19 cellular contexts compared by ENCODE assay signal in the genomic region with DNA sequence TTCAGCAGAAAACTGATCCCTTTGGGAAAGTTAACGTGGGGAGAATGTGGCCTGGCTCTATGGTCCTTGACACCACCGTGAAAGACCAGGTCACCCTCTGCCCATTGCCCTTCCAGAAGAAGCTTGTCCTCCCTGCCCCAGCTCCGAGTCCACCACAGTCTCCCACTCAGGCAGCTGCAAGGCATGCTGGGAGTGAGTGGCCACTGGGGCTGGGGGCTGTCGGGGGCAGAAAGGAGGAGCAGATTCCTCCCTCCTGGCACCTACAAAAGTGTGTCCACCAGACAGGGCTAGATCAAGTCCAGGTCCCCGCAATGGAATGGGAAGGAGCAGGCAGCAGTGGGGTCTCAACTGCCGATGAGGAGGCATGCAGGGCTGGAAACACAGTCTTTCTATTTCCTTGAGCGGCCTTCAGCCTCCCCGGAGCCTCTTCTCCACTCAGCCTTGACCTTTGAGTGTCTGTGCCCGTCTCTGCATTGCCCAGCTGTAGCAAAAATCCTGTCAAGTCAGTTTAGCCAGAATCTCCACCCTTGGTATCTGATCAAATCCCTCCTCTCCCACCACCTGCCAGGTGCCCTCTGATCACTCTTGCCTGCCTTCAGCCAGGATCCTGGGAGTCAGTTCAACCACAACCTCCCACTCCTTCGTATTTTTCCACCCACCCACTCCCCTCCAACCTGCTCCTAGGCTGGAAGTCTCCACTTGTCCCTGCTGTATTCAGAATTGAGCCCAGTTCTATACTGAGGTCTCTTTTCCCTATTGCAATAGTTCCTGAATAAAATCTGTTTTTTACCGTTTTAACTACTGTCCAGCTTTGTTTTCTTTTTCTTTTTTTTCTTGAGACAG. TPM values are rescaled to one million over a fixed set of nuclear protein-coding genes. Genes with fewer than 3 reads are reported as not detected.
DNase-seq lines count a peak whose midpoint lies in the region; ATAC-seq and TF ChIP-seq lines count a peak whose summit lies in the region.
"Had no signal": no experiment of that assay in that cellular context is flagged by ENCODE, and none has a peak within 500 bp of the region (broad histone marks: within the 10 kb centered on the region; RNA-seq: fewer than 3 reads in every experiment).

No MANE protein-coding gene starts in this region.

- H3K4me3 ChIP-seq in Panc1 (ENCODE audit: low read depth in 2 of 2, low read length in 2 of 2), result no peak overlapping the region
- H3K4me3 ChIP-seq: MG63, SJCRH30 had no signal

- CTCF ChIA-PET in Panc1 (lab: Charles Lee), result interaction anchor here (0.6 kb wide), 2 partner anchors 32 to 301 kb away, joined by 3 to 7 read pairs; no protein-coding TSS in a partner anchor
- CTCF ChIA-PET in activated CD8-positive, alpha-beta T cell treated with anti-CD3 and anti-CD28 coated beads for 36 hours (lab: Charles Lee), result interaction anchor here (1.0 kb wide), 1 partner anchor 40 kb away, joined by 3 read pairs; the partner anchor contains the start of gene INTS15

- no peaks in the 10 kb centered on the region for H3K9me3 ChIP-seq in Panc1 (ENCODE audit: control insufficient read depth, insufficient read depth, low read depth, low read length)
- H3K9me3 ChIP-seq: MG63, SJCRH30 had no signal

- BruUV-seq in Panc1 (replicated peaks; lab: Mats Ljungman, UMichigan), result no TSS peak

- 0 out of 2 replicates have a peak, but pooled peaks cover 2% of the 10 kb centered on the region for H3K4me1 ChIP-seq in Panc1 (ENCODE audit: control insufficient read depth, insufficient read depth, low read length)
- H3K4me1 ChIP-seq: SJCRH30 had no signal

- H3K36me3 Mint-ChIP-seq in mesothelial cell of epicardium (no peaks in the 10 kb centered on the region), type B pancreatic cell (no peaks in the 10 kb centered on the region)
- H3K36me3 Mint-ChIP-seq in activated CD8-positive, alpha-beta T cell treated with anti-CD3 and anti-CD28 coated beads for 36 hours (ENCODE audit: low read depth), result no peaks in the 10 kb centered on the region

- TF ChIP-seq CTCF in Panc1 (IDR thresholded peaks at IDR 0.05) (no peak), mesothelial cell of epicardium (IDR thresholded peaks at IDR 0.05; ENCODE audit: unreplicated experiment) (no peak), type B pancreatic cell (conservative IDR thresholded peaks at IDR 0.05) (no peak)
- no peak for TF ChIP-seq CTCF in activated CD8-positive, alpha-beta T cell treated with anti-CD3 and anti-CD28 coated beads for 36 hours (IDR thresholded peaks at IDR 0.05)

- H3K27ac ChIP-seq in Panc1 (ENCODE audit: low read length), result no peak overlapping the region
- H3K27ac ChIP-seq: HL-60, KMS-11, SJCRH30 had no signal

- intact Hi-C loops in Panc1 (cut with micrococcal nuclease; ENCODE audit: unreplicated experiment), result no loop called here
- intact Hi-C loops in activated CD8-positive, alpha-beta T cell treated with anti-CD3 and anti-CD28 coated beads for 36 hours (cut with micrococcal nuclease), result no loop called here

- no peaks in the 10 kb centered on the region for H3K9me3 Mint-ChIP-seq in mesothelial cell of epicardium
- no peaks in the 10 kb centered on the region for H3K9me3 Mint-ChIP-seq in type B pancreatic cell
- H3K9me3 Mint-ChIP-seq in activated CD8-positive, alpha-beta T cell treated with anti-CD3 and anti-CD28 coated beads for 36 hours, result peaks cover 2% of the 10 kb centered on the region

- H3K4me1 Mint-ChIP-seq in mesothelial cell of epicardium (peaks cover 5% of the 10 kb centered on the region), type B pancreatic cell (ENCODE audit: unreplicated experiment) (no peaks in the 10 kb centered on the region)
- no peaks in the 10 kb centered on the region for H3K4me1 Mint-ChIP-seq in activated CD8-positive, alpha-beta T cell treated with anti-CD3 and anti-CD28 coated beads for 36 hours (ENCODE audit: low read depth)

- POLR2A ChIA-PET in Panc1 (lab: Charles Lee), result no interaction called here
- POLR2A ChIA-PET in activated CD8-positive, alpha-beta T cell treated with anti-CD3 and anti-CD28 coated beads for 36 hours (lab: Charles Lee), result no interaction called here

- DNase-seq in DMS53 (lab: John Stamatoyannopoulos, UW) (peak; percentile 48), DMS53 treated with DMSO at 0.1 percent for 48 hours (lab: John Stamatoyannopoulos, UW; ENCODE audit: unreplicated experiment) (no peak), Panc1 (ENCODE audit: low read depth, low spot score) (no peak), mesothelial cell of epicardium (ENCODE audit: low spot score in 2 of 2, unreplicated experiment in 2 of 2) (no peak), type B pancreatic cell (ENCODE audit: extremely low spot score, unreplicated experiment) (no peak), activated T-cell treated with anti-CD3 and anti-CD28 coated beads for 4 hours (no peak)
- DNase-seq in activated CD8-positive, alpha-beta T cell treated with anti-CD3 and anti-CD28 coated beads for 36 hours, result no peak
- DNase-seq: 8988T, Calu3, MG63, NCI-H1092 treated with DMSO at 0.1 percent for 48 hours, NCI-H1694, NCI-H446, NCI-H774, SJCRH30, SW 1271 had no signal

- H3K4me3 Mint-ChIP-seq in mesothelial cell of epicardium (no peak overlapping the region), type B pancreatic cell (no peak overlapping the region)
- H3K4me3 Mint-ChIP-seq in activated CD8-positive, alpha-beta T cell treated with anti-CD3 and anti-CD28 coated beads for 36 hours, result no peak overlapping the region

- H3K27me3 ChIP-seq in Panc1 (ENCODE audit: control insufficient read depth, insufficient read depth, low read length), result no peaks in the 10 kb centered on the region
- H3K27me3 ChIP-seq: MG63, SJCRH30 had no signal

- H3K27me3 Mint-ChIP-seq in mesothelial cell of epicardium (ENCODE audit: low read depth), result no peaks in the 10 kb centered on the region
- H3K27me3 Mint-ChIP-seq in type B pancreatic cell, result no peaks in the 10 kb centered on the region
- no peaks in the 10 kb centered on the region for H3K27me3 Mint-ChIP-seq in activated CD8-positive, alpha-beta T cell treated with anti-CD3 and anti-CD28 coated beads for 36 hours

- no peaks in the 10 kb centered on the region for H3K36me3 ChIP-seq in Panc1 (ENCODE audit: control insufficient read depth, insufficient read depth, low read length)
- H3K36me3 ChIP-seq: MG63, SJCRH30 had no signal

- H3K27ac Mint-ChIP-seq in mesothelial cell of epicardium (peak overlapping the region; percentile 50), type B pancreatic cell (peak overlapping the region; percentile 59)
- no peak overlapping the region for H3K27ac Mint-ChIP-seq in activated CD8-positive, alpha-beta T cell treated with anti-CD3 and anti-CD28 coated beads for 36 hours

- in situ Hi-C loops in Panc1 (cut with HindIII; ENCODE audit: low pct_unique_long_range_greater_than_20kb, low sequenced_read_pairs), result loop anchor here (5.0 kb wide), 1 partner anchor 62 kb away; no protein-coding TSS in a partner anchor

- ATAC-seq in Panc1, result 0 out of 2 replicates have a peak, but pooled peaks have one; percentile 17
- ATAC-seq in GM19023 (IDR thresholded peaks at IDR 0.05; ENCODE audit: unreplicated experiment), result no peak
- ATAC-seq in activated CD8-positive, alpha-beta T cell treated with anti-CD3 and anti-CD28 coated beads for 36 hours, result no peak

RNA-seq across cellular contexts. Expression of gene ZNF316, which starts 6.9 kb away (rescaled TPM):
- total RNA-seq in Panc1 (2021; ENCODE audit: unreplicated experiment), result 37.8 TPM
- polyA plus RNA-seq in Panc1 (2012; ENCODE audit: insufficient read length), result 35.1 TPM
- total RNA-seq in mesothelial cell of epicardium, result 55.9 to 58.5 TPM (median 57.9 TPM) in 3 replicates
- total RNA-seq in type B pancreatic cell (ENCODE audit: low replicate concordance), result 37.1 and 46.8 TPM in 2 replicates
- 10 to 100 TPM; 17.7 to 18.8 TPM for total RNA-seq in activated CD8-positive, alpha-beta T cell treated with anti-CD3 and anti-CD28 coated beads for 36 hours

RNA-seq across cellular contexts. Expression of gene ZNF853, which starts 14.8 kb away (rescaled TPM):
- total RNA-seq in Panc1 (2021; ENCODE audit: unreplicated experiment) (1.4 TPM), mesothelial cell of epicardium (22.7 to 23.5 TPM (median 22.9 TPM) in 3 replicates), type B pancreatic cell (ENCODE audit: low replicate concordance) (5.0 and 9.2 TPM in 2 replicates)
- 2.5 TPM for polyA plus RNA-seq in Panc1 (2012; ENCODE audit: insufficient read length)
- 1 to 10 TPM; 1.3 to 1.8 TPM for total RNA-seq in activated CD8-positive, alpha-beta T cell treated with anti-CD3 and anti-CD28 coated beads for 36 hours

RNA-seq across cellular contexts. Expression of gene INTS15, which starts 40.4 kb away (rescaled TPM):
- total RNA-seq in Panc1 (2021; ENCODE audit: unreplicated experiment) (46.8 TPM), mesothelial cell of epicardium (44.1 to 44.5 TPM (median 44.4 TPM) in 3 replicates), type B pancreatic cell (ENCODE audit: low replicate concordance) (35.8 and 44.1 TPM in 2 replicates)
- polyA plus RNA-seq in Panc1 (2012; ENCODE audit: insufficient read length), result 59.6 TPM
- total RNA-seq in activated CD8-positive, alpha-beta T cell treated with anti-CD3 and anti-CD28 coated beads for 36 hours, result 10 to 100 TPM; 26.8 to 29.8 TPM

RNA-seq across cellular contexts. Expression of gene ZDHHC4, which starts 53.0 kb away (rescaled TPM):
- total RNA-seq in Panc1 (2021; ENCODE audit: unreplicated experiment), result 113 TPM
- polyA plus RNA-seq in Panc1 (2012; ENCODE audit: insufficient read length), result 110 TPM
- total RNA-seq in mesothelial cell of epicardium, result 66.9 to 75.3 TPM (median 67.9 TPM) in 3 replicates
- 62.0 and 67.9 TPM in 2 replicates for total RNA-seq in type B pancreatic cell (ENCODE audit: low replicate concordance)
- total RNA-seq in activated CD8-positive, alpha-beta T cell treated with anti-CD3 and anti-CD28 coated beads for 36 hours, result 10 to 100 TPM; 27.8 to 32.0 TPM
